ENCODE assay signal across 1 cellular context in the genomic region with DNA sequence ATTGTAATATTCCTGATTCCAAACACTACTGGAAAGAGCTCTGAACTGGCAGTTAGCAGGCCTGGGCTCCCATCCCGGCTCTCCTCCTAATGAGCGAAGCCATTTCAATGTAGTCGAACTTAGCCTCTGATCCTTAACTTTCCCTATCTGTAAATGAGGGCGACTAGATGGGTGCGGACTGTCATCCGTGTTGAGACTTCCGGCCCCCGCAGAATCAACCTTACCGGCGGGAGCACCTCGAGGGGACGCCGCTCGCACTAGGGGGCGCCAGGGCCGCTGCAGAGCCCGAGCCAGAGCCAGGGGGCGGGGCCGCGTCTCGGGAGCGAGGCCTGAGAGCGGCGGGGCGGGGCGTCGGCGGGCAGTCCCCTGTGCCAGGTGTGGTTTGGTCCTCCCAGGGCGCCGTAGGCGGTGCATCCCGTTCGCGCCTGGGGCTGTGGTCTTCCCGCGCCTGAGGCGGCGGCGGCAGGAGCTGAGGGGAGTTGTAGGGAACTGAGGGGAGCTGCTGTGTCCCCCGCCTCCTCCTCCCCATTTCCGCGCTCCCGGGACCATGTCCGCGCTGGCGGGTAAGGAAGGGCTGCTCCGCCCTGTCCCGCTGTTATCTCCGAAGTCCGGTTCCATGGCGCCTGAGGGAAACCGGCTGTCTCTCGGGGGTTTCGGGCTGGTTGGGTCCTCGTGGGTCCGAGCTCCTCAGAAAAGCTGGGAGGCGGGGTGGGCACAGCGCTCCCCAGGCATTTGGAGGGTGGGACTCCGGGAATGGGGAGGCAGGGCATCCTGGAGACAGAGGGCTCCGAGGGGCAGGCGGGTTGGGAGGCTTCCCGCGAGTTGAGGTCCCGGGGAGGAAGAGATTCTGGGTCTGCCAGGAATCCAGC.
TF ChIP-seq lines count a peak whose summit lies in the region.

LIMK2 (plus strand) TSS at position 437 of the 869 bp plus-strand sequence; CDS start at position 548, 111 bp downstream.

TF ChIP-seq in GM23338, 12 proteins besides CTCF, POLR2A, EP300 and RAD21 (continued from another document):
- TF ChIP-seq, protein P1, sequence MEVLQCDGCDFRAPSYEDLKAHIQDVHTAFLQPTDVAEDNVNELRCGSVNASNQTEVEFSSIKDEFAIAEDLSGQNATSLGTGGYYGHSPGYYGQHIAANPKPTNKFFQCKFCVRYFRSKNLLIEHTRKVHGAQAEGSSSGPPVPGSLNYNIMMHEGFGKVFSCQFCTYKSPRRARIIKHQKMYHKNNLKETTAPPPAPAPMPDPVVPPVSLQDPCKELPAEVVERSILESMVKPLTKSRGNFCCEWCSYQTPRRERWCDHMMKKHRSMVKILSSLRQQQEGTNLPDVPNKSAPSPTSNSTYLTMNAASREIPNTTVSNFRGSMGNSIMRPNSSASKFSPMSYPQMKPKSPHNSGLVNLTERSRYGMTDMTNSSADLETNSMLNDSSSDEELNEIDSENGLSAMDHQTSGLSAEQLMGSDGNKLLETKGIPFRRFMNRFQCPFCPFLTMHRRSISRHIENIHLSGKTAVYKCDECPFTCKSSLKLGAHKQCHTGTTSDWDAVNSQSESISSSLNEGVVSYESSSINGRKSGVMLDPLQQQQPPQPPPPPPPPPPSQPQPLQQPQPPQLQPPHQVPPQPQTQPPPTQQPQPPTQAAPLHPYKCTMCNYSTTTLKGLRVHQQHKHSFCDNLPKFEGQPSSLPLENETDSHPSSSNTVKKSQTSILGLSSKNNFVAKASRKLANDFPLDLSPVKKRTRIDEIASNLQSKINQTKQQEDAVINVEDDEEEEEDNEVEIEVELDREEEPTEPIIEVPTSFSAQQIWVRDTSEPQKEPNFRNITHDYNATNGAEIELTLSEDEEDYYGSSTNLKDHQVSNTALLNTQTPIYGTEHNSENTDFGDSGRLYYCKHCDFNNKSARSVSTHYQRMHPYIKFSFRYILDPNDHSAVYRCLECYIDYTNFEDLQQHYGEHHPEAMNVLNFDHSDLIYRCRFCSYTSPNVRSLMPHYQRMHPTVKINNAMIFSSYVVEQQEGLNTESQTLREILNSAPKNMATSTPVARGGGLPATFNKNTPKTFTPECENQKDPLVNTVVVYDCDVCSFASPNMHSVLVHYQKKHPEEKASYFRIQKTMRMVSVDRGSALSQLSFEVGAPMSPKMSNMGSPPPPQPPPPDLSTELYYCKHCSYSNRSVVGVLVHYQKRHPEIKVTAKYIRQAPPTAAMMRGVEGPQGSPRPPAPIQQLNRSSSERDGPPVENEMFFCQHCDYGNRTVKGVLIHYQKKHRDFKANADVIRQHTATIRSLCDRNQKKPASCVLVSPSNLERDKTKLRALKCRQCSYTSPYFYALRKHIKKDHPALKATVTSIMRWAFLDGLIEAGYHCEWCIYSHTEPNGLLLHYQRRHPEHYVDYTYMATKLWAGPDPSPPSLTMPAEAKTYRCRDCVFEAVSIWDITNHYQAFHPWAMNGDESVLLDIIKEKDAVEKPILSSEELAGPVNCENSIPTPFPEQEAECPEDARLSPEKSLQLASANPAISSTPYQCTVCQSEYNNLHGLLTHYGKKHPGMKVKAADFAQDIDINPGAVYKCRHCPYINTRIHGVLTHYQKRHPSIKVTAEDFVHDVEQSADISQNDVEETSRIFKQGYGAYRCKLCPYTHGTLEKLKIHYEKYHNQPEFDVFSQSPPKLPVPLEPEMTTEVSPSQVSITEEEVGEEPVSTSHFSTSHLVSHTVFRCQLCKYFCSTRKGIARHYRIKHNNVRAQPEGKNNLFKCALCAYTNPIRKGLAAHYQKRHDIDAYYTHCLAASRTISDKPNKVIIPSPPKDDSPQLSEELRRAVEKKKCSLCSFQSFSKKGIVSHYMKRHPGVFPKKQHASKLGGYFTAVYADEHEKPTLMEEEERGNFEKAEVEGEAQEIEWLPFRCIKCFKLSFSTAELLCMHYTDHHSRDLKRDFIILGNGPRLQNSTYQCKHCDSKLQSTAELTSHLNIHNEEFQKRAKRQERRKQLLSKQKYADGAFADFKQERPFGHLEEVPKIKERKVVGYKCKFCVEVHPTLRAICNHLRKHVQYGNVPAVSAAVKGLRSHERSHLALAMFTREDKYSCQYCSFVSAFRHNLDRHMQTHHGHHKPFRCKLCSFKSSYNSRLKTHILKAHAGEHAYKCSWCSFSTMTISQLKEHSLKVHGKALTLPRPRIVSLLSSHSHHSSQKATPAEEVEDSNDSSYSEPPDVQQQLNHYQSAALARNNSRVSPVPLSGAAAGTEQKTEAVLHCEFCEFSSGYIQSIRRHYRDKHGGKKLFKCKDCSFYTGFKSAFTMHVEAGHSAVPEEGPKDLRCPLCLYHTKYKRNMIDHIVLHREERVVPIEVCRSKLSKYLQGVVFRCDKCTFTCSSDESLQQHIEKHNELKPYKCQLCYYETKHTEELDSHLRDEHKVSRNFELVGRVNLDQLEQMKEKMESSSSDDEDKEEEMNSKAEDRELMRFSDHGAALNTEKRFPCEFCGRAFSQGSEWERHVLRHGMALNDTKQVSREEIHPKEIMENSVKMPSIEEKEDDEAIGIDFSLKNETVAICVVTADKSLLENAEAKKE (CRISPR knock-in tag; IDR thresholded peaks at IDR 0.05): no peak
- TF ChIP-seq POLR2AphosphoS5 (IDR thresholded peaks at IDR 0.05; ENCODE audit: low read depth) (peak; percentile 92), STAT1 (IDR thresholded peaks at IDR 0.05; ENCODE audit: unreplicated experiment) (no peak), EZH2 (IDR thresholded peaks at IDR 0.05; ENCODE audit: low read depth, unreplicated experiment) (no peak), ETS1 (IDR thresholded peaks at IDR 0.05) (no peak; the same call in 1 of the 2 replicates), JUNB (IDR thresholded peaks at IDR 0.05; ENCODE audit: unreplicated experiment) (no peak), ZNF114 (CRISPR knock-in tag; IDR thresholded peaks at IDR 0.05) (no peak), NANOG (IDR thresholded peaks at IDR 0.05; ENCODE audit: borderline replicate concordance) (no peak)
